ENCODE assay signal across 8 cellular contexts in the genomic region with DNA sequence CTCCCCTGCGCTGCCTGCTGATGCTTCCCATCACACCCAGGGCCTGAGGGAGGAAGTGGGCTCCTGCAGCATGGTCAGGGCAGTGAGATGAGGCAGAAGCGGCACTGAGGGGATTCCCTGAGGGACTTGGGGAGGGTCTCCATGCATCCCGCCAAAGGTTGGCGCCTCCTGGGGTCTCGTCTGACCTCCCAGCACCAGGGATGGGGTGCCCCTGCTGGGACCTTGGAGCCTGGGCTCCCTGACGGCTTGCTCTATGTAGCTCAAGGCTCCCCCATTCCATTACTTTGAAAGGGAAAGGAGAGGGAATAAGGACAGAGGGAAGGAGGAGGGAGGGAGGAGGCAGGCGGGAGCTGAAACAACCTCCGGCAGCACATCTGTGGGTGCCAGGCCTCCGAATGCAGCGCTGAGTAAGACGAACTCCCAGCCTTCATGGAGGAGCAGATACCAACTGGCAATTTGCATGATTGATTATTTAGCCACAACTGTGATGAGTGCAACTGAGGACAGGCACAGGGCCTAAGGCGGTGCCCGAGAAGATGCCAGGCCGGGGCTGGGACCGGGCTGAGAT.
"Had no signal": no experiment of that assay in that cellular context is flagged by ENCODE, and none has a peak within 500 bp of the region (broad histone marks: within the 10 kb centered on the region; RNA-seq: fewer than 3 reads in every experiment).

No MANE protein-coding gene starts in this region.

- H3K27ac Mint-ChIP-seq: activated naive CD8-positive, alpha-beta T cell treated with anti-CD3 and anti-CD28 coated beads, Interleukin-2, amount 10 ng/mL, durations not matched to agents 7 days and 5 days; T-helper 2 cell treated with Interferon-gamma antibody and Interleukin-4, amounts not matched to agents 5 μg/mL and 100 μg/mL, for 36 hours had no signal

- H3K27me3 ChIP-seq: thyroid gland had no signal

- H3K4me3 Mint-ChIP-seq: activated naive CD8-positive, alpha-beta T cell treated with anti-CD3 and anti-CD28 coated beads, Interleukin-2, amount 10 ng/mL, durations not matched to agents 7 days and 5 days; T-helper 2 cell treated with Interferon-gamma antibody and Interleukin-4, amounts not matched to agents 5 μg/mL and 100 μg/mL, for 36 hours had no signal

- H3K36me3 Mint-ChIP-seq: activated naive CD8-positive, alpha-beta T cell treated with anti-CD3 and anti-CD28 coated beads, Interleukin-2, amount 10 ng/mL, durations not matched to agents 7 days and 5 days had no signal

- H3K9me3 ChIP-seq: psoas muscle, SJCRH30, thyroid gland had no signal

- DNase-seq: activated CD4-positive, alpha-beta T cell treated with anti-CD3 and anti-CD28 coated beads, Interleukin-2, amount 50 U/mL, for 1 hour; activated naive CD8-positive, alpha-beta T cell treated with anti-CD3 and anti-CD28 coated beads, Interleukin-2, amount 10 ng/mL, durations not matched to agents 7 days and 5 days; SJCRH30; stimulated activated CD4-positive, alpha-beta T cell treated with anti-CD3 and anti-CD28 coated beads, Interleukin-4, amount 100 ng/mL, for 4 hours; SW 1271 had no signal

- H3K9me3 Mint-ChIP-seq: activated naive CD8-positive, alpha-beta T cell treated with anti-CD3 and anti-CD28 coated beads, Interleukin-2, amount 10 ng/mL, durations not matched to agents 7 days and 5 days; T-helper 2 cell treated with Interferon-gamma antibody and Interleukin-4, amounts not matched to agents 5 μg/mL and 100 μg/mL, for 36 hours had no signal

- H3K27ac ChIP-seq: psoas muscle, SJCRH30 had no signal

- H3K4me1 ChIP-seq: SJCRH30 had no signal

- H3K36me3 ChIP-seq: SJCRH30, thyroid gland had no signal

- H3K4me3 ChIP-seq: psoas muscle, SJCRH30, thyroid gland had no signal
